ENCODE assay signal across 11 cellular contexts in genomic region chr16:4011225-4011939, GRCh38.
DNase-seq lines count a peak whose midpoint lies in the region; ATAC-seq, FAIRE-seq and TF ChIP-seq lines count a peak whose summit lies in the region.
"Had no signal": no experiment of that assay in that cellular context is flagged by ENCODE, and none has a peak within 500 bp of the region (broad histone marks: within the 10 kb centered on the region; RNA-seq: fewer than 3 reads in every experiment).

No MANE protein-coding gene starts in this region.

- H3K36me3 ChIP-seq in left lung, result no peaks in the 10 kb centered on the region

- no peaks in the 10 kb centered on the region for H3K9me3 ChIP-seq in left lung

- no peaks in the 10 kb centered on the region for H3K27me3 ChIP-seq in left lung

- CTCF ChIA-PET in HEK293T (lab: Yijun Ruan, JAX), result interaction anchor here (0.5 to 0.9 kb wide), 3 partner anchors 29 to 243 kb away, joined by 3 to 4 read pairs (median 4); no protein-coding TSS in a partner anchor
- CTCF ChIA-PET in activated naive CD4-positive, alpha-beta T cell treated with anti-CD3 and anti-CD28 coated beads for 36 hours (lab: Charles Lee), result interaction anchor here (0.9 to 1.2 kb wide), 2 partner anchors 72 to 91 kb away, joined by 4 to 5 read pairs; no protein-coding TSS in a partner anchor

- H3K27ac Mint-ChIP-seq in activated naive CD4-positive, alpha-beta T cell treated with anti-CD3 and anti-CD28 coated beads for 36 hours, result no peak overlapping the region

- no peak overlapping the region for H3K4me3 Mint-ChIP-seq in activated naive CD4-positive, alpha-beta T cell treated with anti-CD3 and anti-CD28 coated beads for 36 hours
- H3K4me3 Mint-ChIP-seq: central memory CD8-positive, alpha-beta T cell had no signal

- ATAC-seq in Right ventricle myocardium superior (ENCODE audit: poor library complexity), result peak; percentile 12
- ATAC-seq in Right ventricle myocardium inferior, result no peak
- no peak for ATAC-seq in left lung

- H3K4me1 Mint-ChIP-seq in activated naive CD4-positive, alpha-beta T cell treated with anti-CD3 and anti-CD28 coated beads for 36 hours (ENCODE audit: low read depth), result no peaks in the 10 kb centered on the region

- peak overlapping the region; percentile 18 to 19 for H3K27ac ChIP-seq in left lung

- intact Hi-C loops in Right ventricle myocardium superior (cut with DNase I), result no loop called here
- intact Hi-C loops in Right ventricle myocardium inferior (cut with DNase I), result no loop called here
- intact Hi-C loops in left lung (cut with DNase I), result no loop called here
- intact Hi-C loops in activated naive CD4-positive, alpha-beta T cell treated with anti-CD3 and anti-CD28 coated beads for 36 hours (cut with micrococcal nuclease), result no loop called here

- H3K4me3 ChIP-seq in choroid plexus epithelial cell (ENCODE audit: low read depth, low read length), result no peak overlapping the region
- H3K4me3 ChIP-seq in left lung, result no peak overlapping the region
- H3K4me3 ChIP-seq: skin epidermis had no signal

- H3K36me3 Mint-ChIP-seq in activated naive CD4-positive, alpha-beta T cell treated with anti-CD3 and anti-CD28 coated beads for 36 hours (ENCODE audit: low read depth), result no peaks in the 10 kb centered on the region

- H3K4me1 ChIP-seq in left lung, result peaks cover 0 to 39% of the 10 kb centered on the region in 2 donors

- FAIRE-seq in urothelium cell line (lab: Jason Lieb, UNC), result peak; percentile 30

- no peaks in the 10 kb centered on the region for H3K27me3 Mint-ChIP-seq in activated naive CD4-positive, alpha-beta T cell treated with anti-CD3 and anti-CD28 coated beads for 36 hours (ENCODE audit: low read depth)
- H3K27me3 Mint-ChIP-seq: central memory CD8-positive, alpha-beta T cell had no signal

- DNase-seq in Right ventricle myocardium superior (no peak), Right ventricle myocardium inferior (ENCODE audit: missing footprints) (no peak), choroid plexus epithelial cell (ENCODE audit: low read depth) (peak; percentile 66), left lung (no peak), urothelium cell line (ENCODE audit: low spot score) (no peak), NCI-H187 (lab: John Stamatoyannopoulos, UW) (no peak), HEK293T (ENCODE audit: extremely low spot score) (no peak)
- no peak for DNase-seq in activated naive CD4-positive, alpha-beta T cell treated with anti-CD3 and anti-CD28 coated beads for 36 hours
- DNase-seq: NCI-H2029 had no signal

- H3K9me3 Mint-ChIP-seq in activated naive CD4-positive, alpha-beta T cell treated with anti-CD3 and anti-CD28 coated beads for 36 hours, result no peaks in the 10 kb centered on the region
- H3K9me3 Mint-ChIP-seq: central memory CD8-positive, alpha-beta T cell had no signal

- POLR2A ChIA-PET in HEK293T (lab: Yijun Ruan, JAX), result no interaction called here

- TF ChIP-seq CTCF in choroid plexus epithelial cell (conservative IDR thresholded peaks at IDR 0.05; ENCODE audit: low read depth, low read length) (no peak), left lung (IDR thresholded peaks at IDR 0.05) (no peak)

TF ChIP-seq in HEK293T, 16 proteins besides CTCF, POLR2A, EP300 and RAD21:
- TF ChIP-seq LEF1 (IDR thresholded peaks at IDR 0.05; ENCODE audit: borderline replicate concordance), result no peak
- TF ChIP-seq HDGF (IDR thresholded peaks at IDR 0.05; ENCODE audit: borderline replicate concordance), result no peak
- TF ChIP-seq NFRKB (IDR thresholded peaks at IDR 0.05), result no peak
- no peak for TF ChIP-seq CTBP1 (IDR thresholded peaks at IDR 0.05; ENCODE audit: borderline replicate concordance)
- TF ChIP-seq L3MBTL2 (conservative IDR thresholded peaks at IDR 0.05), result no peak
TF ChIP-seq in HEK293T: peak in this region for 0.
